In genomic region chr11:13415201-13415600, GRCh38 we compare ENCODE assay signal across 23 cellular contexts.
"Had no signal": no experiment of that assay in that cellular context is flagged by ENCODE, and none has a peak within 500 bp of the region (broad histone marks: within the 10 kb centered on the region; RNA-seq: fewer than 3 reads in every experiment).

No MANE protein-coding gene starts in this region.

- DNase-seq: activated CD4-positive, alpha-beta T cell treated with anti-CD3 and anti-CD28 coated beads, Interleukin-2, amount 10 ng/mL, durations not matched to agents 7 days and 5 days; activated CD4-positive, CD25-positive, alpha-beta regulatory T cell treated with anti-CD3 and anti-CD28 coated beads, Interleukin-2, amount 50 U/mL, for 72 hours; activated CD8-positive, alpha-beta T cell treated with anti-CD3 and anti-CD28 coated beads, Interleukin-2, amount 10 ng/mL, durations not matched to agents 7 days and 5 days; activated gamma-delta T cell treated with Interleukin-2 at 50 U/mL for 16 hours; brain microvascular endothelial cell; colonic mucosa; left cardiac atrium; pancreas; psoas muscle; stimulated activated CD4-positive, alpha-beta T cell treated with anti-CD3 and anti-CD28 coated beads, Interleukin-4, amount 100 ng/mL, for 4 hours; stimulated activated naive CD8-positive, alpha-beta T cell treated with anti-CD3 and anti-CD28 coated beads, Interleukin-15, amount 100 ng/mL, for 72 hours; transverse colon; uterus had no signal

- H3K9me3 ChIP-seq: ascending aorta, colonic mucosa, neutrophil, pancreas, psoas muscle, right atrium auricular region, suprapubic skin, transverse colon, uterus had no signal

- H3K4me1 Mint-ChIP-seq: activated CD4-positive, alpha-beta T cell treated with anti-CD3 and anti-CD28 coated beads, Interleukin-2, amount 10 ng/mL, durations not matched to agents 7 days and 5 days; memory B cell; stimulated activated naive CD8-positive, alpha-beta T cell treated with anti-CD3 and anti-CD28 coated beads, Interleukin-15, amount 100 ng/mL, for 72 hours had no signal

- H3K27ac ChIP-seq: adrenal gland, ascending aorta, brain microvascular endothelial cell, colonic mucosa, neutrophil, pancreas, psoas muscle, right atrium auricular region, suprapubic skin, transverse colon, uterus, VCaP had no signal

- H3K27me3 Mint-ChIP-seq: activated CD4-positive, alpha-beta T cell treated with anti-CD3 and anti-CD28 coated beads, Interleukin-2, amount 10 ng/mL, durations not matched to agents 7 days and 5 days; memory B cell; natural killer cell treated with Interleukin-12 subunit alpha and Interleukin-12 subunit beta and Interleukin-15 and Interleukin-18, amount 100 ng/mL, for 72 hours; stimulated activated naive CD8-positive, alpha-beta T cell treated with anti-CD3 and anti-CD28 coated beads, Interleukin-15, amount 100 ng/mL, for 72 hours had no signal

- ATAC-seq: activated CD8-positive, alpha-beta T cell treated with anti-CD3 and anti-CD28 coated beads, Interleukin-2, amount 10 ng/mL, durations not matched to agents 7 days and 5 days; activated naive CD4-positive, alpha-beta T cell treated with anti-CD3 and anti-CD28 coated beads, Interleukin-2, amount 50 U/mL, for 72 hours; left cardiac atrium; natural killer cell treated with Interleukin-12 subunit alpha and Interleukin-12 subunit beta and Interleukin-15 and Interleukin-18, amount 100 ng/mL, for 72 hours; pancreas; psoas muscle; stimulated activated naive CD8-positive, alpha-beta T cell treated with anti-CD3 and anti-CD28 coated beads, Interleukin-15, amount 100 ng/mL, for 72 hours had no signal

- H3K27ac Mint-ChIP-seq: activated CD4-positive, alpha-beta T cell treated with anti-CD3 and anti-CD28 coated beads, Interleukin-2, amount 10 ng/mL, durations not matched to agents 7 days and 5 days; activated CD8-positive, alpha-beta T cell treated with anti-CD3 and anti-CD28 coated beads, Interleukin-2, amount 10 ng/mL, durations not matched to agents 7 days and 5 days; activated T-helper 1 cell treated with anti-CD3 and anti-CD28 coated beads, Interleukin-12 subunit alpha, Interleukin-12 subunit beta, Interleukin-2, Interleukin-4 antibody, amounts not matched to agents 30 ng/mL and 10 ng/mL and 1 ng/mL, durations not matched to agents 14 hours and 24 hours and 36 hours; memory B cell; natural killer cell treated with Interleukin-12 subunit alpha and Interleukin-12 subunit beta and Interleukin-15 and Interleukin-18, amount 100 ng/mL, for 72 hours; stimulated activated naive CD8-positive, alpha-beta T cell treated with anti-CD3 and anti-CD28 coated beads, Interleukin-15, amount 100 ng/mL, for 72 hours had no signal

- H3K36me3 ChIP-seq: uterus had no signal

- H3K27me3 ChIP-seq: adrenal gland, ascending aorta, brain microvascular endothelial cell, colonic mucosa, neutrophil, pancreas, right atrium auricular region, suprapubic skin, transverse colon, uterus had no signal

- H3K4me3 Mint-ChIP-seq: activated CD4-positive, alpha-beta T cell treated with anti-CD3 and anti-CD28 coated beads, Interleukin-2, amount 10 ng/mL, durations not matched to agents 7 days and 5 days; activated CD8-positive, alpha-beta T cell treated with anti-CD3 and anti-CD28 coated beads, Interleukin-2, amount 10 ng/mL, durations not matched to agents 7 days and 5 days; activated T-helper 1 cell treated with anti-CD3 and anti-CD28 coated beads, Interleukin-12 subunit alpha, Interleukin-12 subunit beta, Interleukin-2, Interleukin-4 antibody, amounts not matched to agents 30 ng/mL and 10 ng/mL and 1 ng/mL, durations not matched to agents 14 hours and 24 hours and 36 hours; memory B cell; natural killer cell treated with Interleukin-12 subunit alpha and Interleukin-12 subunit beta and Interleukin-15 and Interleukin-18, amount 100 ng/mL, for 72 hours; stimulated activated naive CD8-positive, alpha-beta T cell treated with anti-CD3 and anti-CD28 coated beads, Interleukin-15, amount 100 ng/mL, for 72 hours had no signal

- H3K9me3 Mint-ChIP-seq: activated CD4-positive, alpha-beta T cell treated with anti-CD3 and anti-CD28 coated beads, Interleukin-2, amount 10 ng/mL, durations not matched to agents 7 days and 5 days; activated naive CD4-positive, alpha-beta T cell treated with anti-CD3 and anti-CD28 coated beads, Interleukin-2, amount 50 U/mL, for 72 hours; activated T-helper 1 cell treated with anti-CD3 and anti-CD28 coated beads, Interleukin-12 subunit alpha, Interleukin-12 subunit beta, Interleukin-2, Interleukin-4 antibody, amounts not matched to agents 30 ng/mL and 10 ng/mL and 1 ng/mL, durations not matched to agents 14 hours and 24 hours and 36 hours; memory B cell; natural killer cell treated with Interleukin-12 subunit alpha and Interleukin-12 subunit beta and Interleukin-15 and Interleukin-18, amount 100 ng/mL, for 72 hours; stimulated activated naive CD8-positive, alpha-beta T cell treated with anti-CD3 and anti-CD28 coated beads, Interleukin-15, amount 100 ng/mL, for 72 hours had no signal

- H3K4me1 ChIP-seq: adrenal gland, ascending aorta, colonic mucosa, pancreas, psoas muscle, right atrium auricular region, suprapubic skin, transverse colon, uterus had no signal

- H3K4me3 ChIP-seq: adrenal gland, ascending aorta, colonic mucosa, pancreas, psoas muscle, right atrium auricular region, suprapubic skin, transverse colon, uterus had no signal
